In genomic region chr3:169215953-169216352, GRCh38 we compare ENCODE assay signal across 15 cellular contexts.
DNase-seq lines count a peak whose midpoint lies in the region; ATAC-seq, FAIRE-seq and TF ChIP-seq lines count a peak whose summit lies in the region.
"Had no signal": no experiment of that assay in that cellular context is flagged by ENCODE, and none has a peak within 500 bp of the region (broad histone marks: within the 10 kb centered on the region; RNA-seq: fewer than 3 reads in every experiment).

No MANE protein-coding gene starts in this region.

- TF ChIP-seq EP300 in HepG2 (IDR thresholded peaks at IDR 0.05; ENCODE audit: low read depth in 2 of 2, low read length in 2 of 2) (no peak), HepG2 (CRISPR knock-in tag; IDR thresholded peaks at IDR 0.05; ENCODE audit: borderline replicate concordance) (no peak)

- no peak for FAIRE-seq in HepG2 (lab: Jason Lieb, UNC)
- FAIRE-seq: GM12891 had no signal

- TF ChIP-seq CTCF in HepG2 (CRISPR knock-in tag; IDR thresholded peaks at IDR 0.05) (no peak), right lobe of liver (IDR thresholded peaks at IDR 0.05) (no peak), endothelial cell (IDR thresholded peaks at IDR 0.05; ENCODE audit: unreplicated experiment) (no peak), fibroblast of pulmonary artery (IDR thresholded peaks at IDR 0.05; ENCODE audit: low read length, missing control alignments) (no peak), vagina (IDR thresholded peaks at IDR 0.05) (no peak)

- no peak overlapping the region for H3K9ac ChIP-seq in HepG2 (ENCODE audit: insufficient read depth, low read depth, low read length)

- no peak overlapping the region for H2AFZ ChIP-seq in HepG2 (ENCODE audit: low read length)

- no peak for DNase-seq in HepG2 (ENCODE audit: low spot score)
- DNase-seq in right lobe of liver: no peak
- DNase-seq in endothelial cell (ENCODE audit: low spot score): no peak
- peak; percentile 44 for DNase-seq in fibroblast of pulmonary artery (ENCODE audit: low read depth)
- no peak for DNase-seq in NCI-H1417 treated with DMSO at 0.1 percent for 48 hours (lab: John Stamatoyannopoulos, UW)
- DNase-seq in COR-L47 (lab: John Stamatoyannopoulos, UW): no peak
- DNase-seq in vagina (ENCODE audit: extremely low spot score in 2 of 2): no peak
- DNase-seq: ACHN; C1 segment of cervical spinal cord; CD4-positive, alpha-beta T cell; DMS79; GOT3 had no signal

- H3K27me3 ChIP-seq in HepG2 (ENCODE audit: control insufficient read depth in 1 of 2, insufficient read depth in 2 of 2, low read length in 2 of 2) (no peaks in the 10 kb centered on the region), right lobe of liver (no peaks in the 10 kb centered on the region), vagina (no peaks in the 10 kb centered on the region)

- peaks cover 45% of the 10 kb centered on the region for H3K4me1 Mint-ChIP-seq in endothelial cell (ENCODE audit: unreplicated experiment)
- H3K4me1 Mint-ChIP-seq: B cell had no signal

- 18% methylated on average over 5 of the region's 5 CpGs for whole genome bisulfite sequencing in HepG2 (ENCODE audit: low lambda C conversion rate)
- 47% methylated on average over 5 of the region's 5 CpGs for WGBS in right lobe of liver (ENCODE audit: insufficient coverage, low coverage, low lambda C conversion rate, missing lambda C conversion rate)

- H3K9me3 ChIP-seq in HepG2 (ENCODE audit: low read length) (no peaks in the 10 kb centered on the region), right lobe of liver (no peaks in the 10 kb centered on the region), vagina (no peaks in the 10 kb centered on the region)
- H3K9me3 ChIP-seq: HAP-1 had no signal

- H4K20me1 ChIP-seq in HepG2 (ENCODE audit: insufficient read depth, low read length): no peaks in the 10 kb centered on the region

- no peaks in the 10 kb centered on the region for H3K36me3 Mint-ChIP-seq in endothelial cell (ENCODE audit: low read depth, unreplicated experiment)

- in situ Hi-C loops in HepG2 (cut with HindIII; ENCODE audit: extremely low pct_ligation_motif_present, low pct_unique_long_range_greater_than_20kb): no loop called here

- no TSS peak for BruUV-seq in HepG2 (replicated peaks; lab: Mats Ljungman, UMichigan)

- intact Hi-C loops in HepG2 (cut with micrococcal nuclease; ENCODE audit: unreplicated experiment) (no loop called here), right lobe of liver (cut with DNase I) (no loop called here), vagina (cut with DNase I) (no loop called here)

- H3K36me3 ChIP-seq in HepG2 (replicated peaks in 1 of 2; ENCODE audit: control insufficient read depth in 1 of 2, insufficient read depth in 2 of 2, low read length in 2 of 2) (no peaks in the 10 kb centered on the region), right lobe of liver (no peaks in the 10 kb centered on the region), vagina (no peaks in the 10 kb centered on the region)
- H3K36me3 ChIP-seq: HAP-1 had no signal

- H3K27me3 Mint-ChIP-seq in endothelial cell (ENCODE audit: unreplicated experiment): no peaks in the 10 kb centered on the region
- H3K27me3 Mint-ChIP-seq: B cell; CD4-positive, alpha-beta T cell had no signal

- POLR2A ChIA-PET in HepG2 (lab: Yijun Ruan, JAX): no interaction called here

- no peak overlapping the region for H3K4me2 ChIP-seq in HepG2 (ENCODE audit: low read depth, low read length)

- H3K27ac Mint-ChIP-seq in endothelial cell (ENCODE audit: unreplicated experiment): peak overlapping the region; percentile 76
- H3K27ac Mint-ChIP-seq: B cell; CD4-positive, alpha-beta T cell had no signal

- TF ChIP-seq RAD21 in HepG2 (CRISPR knock-in tag; IDR thresholded peaks at IDR 0.05): no peak

- no peak overlapping the region for H3K4me3 Mint-ChIP-seq in endothelial cell (ENCODE audit: unreplicated experiment)
- H3K4me3 Mint-ChIP-seq: B cell; CD4-positive, alpha-beta T cell had no signal

- H3K4me1 ChIP-seq in HepG2 (ENCODE audit: insufficient read depth, low read length) (no peaks in the 10 kb centered on the region), right lobe of liver (no peaks in the 10 kb centered on the region), vagina (no peaks in the 10 kb centered on the region)
- H3K4me1 ChIP-seq: HAP-1 had no signal

- H3K79me2 ChIP-seq in HepG2 (ENCODE audit: insufficient read depth, low read length): no peaks in the 10 kb centered on the region

- CTCF ChIA-PET in HepG2 (lab: Yijun Ruan, JAX; ENCODE audit: low intra/inter-chr PET ratio, low total read pairs): no interaction called here

- no peak overlapping the region for H3K4me3 ChIP-seq in HepG2 (replicated peaks in 1 of 3; ENCODE audit: insufficient read depth in 1 of 3, low read depth in 2 of 3, low read length in 3 of 3)
- H3K4me3 ChIP-seq in right lobe of liver: no peak overlapping the region
- no peak overlapping the region for H3K4me3 ChIP-seq in fibroblast of pulmonary artery (replicated peaks; ENCODE audit: low read depth, low read length)
- no peak overlapping the region for H3K4me3 ChIP-seq in vagina
- H3K4me3 ChIP-seq: HAP-1 had no signal

- ATAC-seq in HepG2 (no peak), right lobe of liver (no peak)

- TF ChIP-seq POLR2A in HepG2 (IDR thresholded peaks at IDR 0.05; ENCODE audit: insufficient read depth in 1 of 2, low read depth in 2 of 2, low read length in 2 of 2) (no peak), right lobe of liver (IDR thresholded peaks at IDR 0.05) (no peak), vagina (IDR thresholded peaks at IDR 0.05) (no peak)

- H3K27ac ChIP-seq in HepG2 (ENCODE audit: extremely low read length, insufficient read depth, low read length) (no peak overlapping the region), right lobe of liver (no peak overlapping the region), vagina (no peak overlapping the region)

- H3K9me3 Mint-ChIP-seq in endothelial cell (ENCODE audit: unreplicated experiment): no peaks in the 10 kb centered on the region
- H3K9me3 Mint-ChIP-seq: CD4-positive, alpha-beta T cell had no signal

TF ChIP-seq in HepG2, 621 proteins besides CTCF, POLR2A, EP300 and RAD21:
- TF ChIP-seq ZNF839 (CRISPR knock-in tag; IDR thresholded peaks at IDR 0.05; ENCODE audit: borderline replicate concordance) (no peak), CEBPB (IDR thresholded peaks at IDR 0.05; ENCODE audit: borderline replicate concordance, low read depth, low read length) (0 out of 2 replicates have a peak, but pooled peaks have one; percentile 4), ZSCAN29 (CRISPR knock-in tag; conservative IDR thresholded peaks at IDR 0.05) (no peak), ATF4 (CRISPR knock-in tag; IDR thresholded peaks at IDR 0.05) (no peak)
TF ChIP-seq in HepG2: peak in this region for 1.
